8 cellular contexts compared by ENCODE assay signal in the genomic region with DNA sequence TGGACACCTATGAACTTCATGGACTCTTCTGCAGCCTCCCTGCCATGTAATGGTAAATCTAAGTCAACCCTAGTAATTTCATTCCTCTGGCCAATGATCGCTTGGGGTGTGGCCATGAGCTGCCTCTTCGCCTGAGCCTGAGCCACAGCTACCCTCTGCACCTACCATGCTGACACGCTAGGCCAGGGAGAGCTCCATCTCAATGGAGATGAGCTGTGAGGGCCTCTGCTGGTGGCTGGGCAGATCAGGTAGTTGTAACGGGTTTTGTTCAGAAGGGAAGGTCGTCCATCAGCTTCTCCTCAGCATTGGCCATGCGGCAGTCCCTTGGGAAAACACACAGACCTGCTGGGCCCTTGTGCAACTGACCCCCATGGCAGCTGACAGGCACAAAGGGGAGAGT. TPM values are rescaled to one million over a fixed set of nuclear protein-coding genes. Genes with fewer than 3 reads are reported as not detected.
DNase-seq lines count a peak whose midpoint lies in the region; ATAC-seq and TF ChIP-seq lines count a peak whose summit lies in the region.

No MANE protein-coding gene starts in this region.

- no peak overlapping the region for H3K27ac Mint-ChIP-seq in naive thymus-derived CD8-positive, alpha-beta T cell

- peaks cover 2 to 16% (median 12%) of the 10 kb centered on the region in 5 donors for H3K27me3 Mint-ChIP-seq in naive thymus-derived CD8-positive, alpha-beta T cell

- H3K9me3 ChIP-seq in Panc1 (ENCODE audit: control insufficient read depth, insufficient read depth, low read depth, low read length) = no peaks in the 10 kb centered on the region

- peak; percentile 37 for TF ChIP-seq CTCF in Panc1 (IDR thresholded peaks at IDR 0.05)

- H3K9me3 Mint-ChIP-seq in naive thymus-derived CD8-positive, alpha-beta T cell = no peaks in the 10 kb centered on the region

- peak; percentile 83 for ATAC-seq in GM18861 (IDR thresholded peaks at IDR 0.05; ENCODE audit: unreplicated experiment)
- peak; percentile 85 for ATAC-seq in HG02885 (IDR thresholded peaks at IDR 0.05; ENCODE audit: poor library complexity, unreplicated experiment)
- ATAC-seq in Panc1 = peak; percentile 62
- ATAC-seq in GM19455 (IDR thresholded peaks at IDR 0.05; ENCODE audit: unreplicated experiment) = no peak
- ATAC-seq in naive thymus-derived CD8-positive, alpha-beta T cell = no peak

- CTCF ChIA-PET in Panc1 (lab: Charles Lee) = interaction anchor here (0.6 kb wide), 1 partner anchor 167 kb away, joined by 3 read pairs; no protein-coding TSS in a partner anchor

- peaks cover under 1% of the 10 kb centered on the region; the same call in 1 of the 2 replicates for H3K36me3 ChIP-seq in Panc1 (ENCODE audit: control insufficient read depth, insufficient read depth, low read length)

- in situ Hi-C loops in Panc1 (cut with HindIII; ENCODE audit: low pct_unique_long_range_greater_than_20kb, low sequenced_read_pairs) = no loop called here

- intact Hi-C loops in Panc1 (cut with micrococcal nuclease; ENCODE audit: unreplicated experiment) = no loop called here

- peaks cover 3 to 8% (median 7%) of the 10 kb centered on the region in 4 donors for H3K4me1 Mint-ChIP-seq in naive thymus-derived CD8-positive, alpha-beta T cell

- no peaks in the 10 kb centered on the region for H3K4me1 ChIP-seq in Panc1 (ENCODE audit: control insufficient read depth, insufficient read depth, low read length)

- no peak overlapping the region for H3K27ac ChIP-seq in Panc1 (ENCODE audit: low read length)

- H3K36me3 Mint-ChIP-seq in naive thymus-derived CD8-positive, alpha-beta T cell = peaks cover 0 to 12% (median 0%) of the 10 kb centered on the region in 3 donors

- no peak overlapping the region for H3K4me3 ChIP-seq in Panc1 (ENCODE audit: low read depth in 2 of 2, low read length in 2 of 2)

- peaks cover 2% of the 10 kb centered on the region; the same call in 1 of the 2 replicates for H3K27me3 ChIP-seq in Panc1 (ENCODE audit: control insufficient read depth, insufficient read depth, low read length)

- POLR2A ChIA-PET in Panc1 (lab: Charles Lee) = no interaction called here
- POLR2A ChIA-PET in naive thymus-derived CD8-positive, alpha-beta T cell (lab: Charles Lee) = no interaction called here

- DNase-seq in Panc1 (ENCODE audit: low read depth, low spot score) (peak; percentile 20), iPS-NIHi11 (ENCODE audit: low spot score) (peak; percentile 62), ecto neural progenitor cell (ENCODE audit: low spot score) (no peak), NCI-H1092 treated with DMSO at 0.1 percent for 48 hours (lab: John Stamatoyannopoulos, UW) (no peak)
- no peak for DNase-seq in naive thymus-derived CD8-positive, alpha-beta T cell

- no TSS peak for BruUV-seq in Panc1 (replicated peaks; lab: Mats Ljungman, UMichigan)

- no peak overlapping the region for H3K4me3 Mint-ChIP-seq in naive thymus-derived CD8-positive, alpha-beta T cell

RNA-seq across cellular contexts. Expression of a gene that starts 24.4 kb away (rescaled TPM):
- total RNA-seq in Panc1 (2021; ENCODE audit: unreplicated experiment) = 34.1 TPM
- polyA plus RNA-seq in Panc1 (2012; ENCODE audit: insufficient read length) = 20.8 TPM
- 10 to 100 TPM; 55.7 to 58.6 TPM for total RNA-seq in naive thymus-derived CD8-positive, alpha-beta T cell
- polyA plus RNA-seq in naive thymus-derived CD8-positive, alpha-beta T cell = 10 to 100 TPM; 21.5 to 33.6 (median 24.1) TPM

RNA-seq across cellular contexts. Expression of a gene that starts 24.8 kb away (rescaled TPM):
- total RNA-seq in Panc1 (2021; ENCODE audit: unreplicated experiment) = 4.8 TPM
- 3.4 TPM for polyA plus RNA-seq in Panc1 (2012; ENCODE audit: insufficient read length)
- 10 to 100 TPM; 19.0 to 21.2 TPM for total RNA-seq in naive thymus-derived CD8-positive, alpha-beta T cell
- 10 to 100 TPM; 20.9 to 25.1 (median 22.2) TPM for polyA plus RNA-seq in naive thymus-derived CD8-positive, alpha-beta T cell

Comparison
In these comparisons a context has a peak if more than half of its experiments do, and no peak if none do; other contexts are left out.
1. ATAC-seq: peak in GM18861 (single experiment), HG02885 (single experiment) and Panc1 (single experiment); none in GM19455 (single experiment) and naive thymus-derived CD8-positive, alpha-beta T cell (0 of 2).
2. DNase-seq: peak in Panc1 (single experiment) and iPS-NIHi11 (single experiment); none in ecto neural progenitor cell (single experiment), naive thymus-derived CD8-positive, alpha-beta T cell (0 of 10) and NCI-H1092 treated with DMSO at 0.1 percent for 48 hours (single experiment).